ENCODE assay signal across 14 cellular contexts in the genomic region with DNA sequence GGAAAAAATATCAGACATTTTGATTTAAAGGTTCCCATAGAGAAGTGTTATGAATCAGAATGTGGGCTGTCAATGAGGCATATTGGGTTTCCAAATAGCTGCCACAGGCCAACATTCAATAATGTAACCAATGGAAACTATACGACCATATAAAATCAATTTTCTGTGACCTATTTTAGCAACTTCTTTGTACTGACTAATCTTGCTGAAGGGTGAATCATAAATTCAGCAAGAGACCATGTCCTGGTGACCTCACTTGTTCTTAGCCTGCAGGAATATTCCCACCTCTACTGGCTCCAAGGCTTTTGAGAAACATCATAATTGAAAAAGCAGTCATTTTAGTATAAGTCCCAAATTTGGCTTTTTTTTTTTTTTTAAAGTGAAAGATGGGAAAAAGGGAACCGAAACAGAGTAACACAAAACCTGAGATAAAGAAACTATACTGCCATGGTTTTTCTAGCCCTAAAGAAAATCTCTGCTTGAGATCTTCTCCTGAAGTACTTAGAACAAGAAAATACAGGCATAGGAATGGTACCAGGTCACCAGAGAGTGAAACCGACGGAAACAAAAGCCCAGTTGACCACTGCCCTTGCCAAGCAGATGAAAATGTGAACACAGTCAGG. TPM values are rescaled to one million over a fixed set of nuclear protein-coding genes. Genes with fewer than 3 reads are reported as not detected.
A peak's percentile ranks its signal among the peaks of the same experiment; 100 is the strongest.
DNase-seq lines count a peak whose midpoint lies in the region; ATAC-seq, FAIRE-seq and TF ChIP-seq lines count a peak whose summit lies in the region.
"Had no signal": no experiment of that assay in that cellular context is flagged by ENCODE, and none has a peak within 500 bp of the region (broad histone marks: within the 10 kb centered on the region; RNA-seq: fewer than 3 reads in every experiment).

No MANE protein-coding gene starts in this region.

- H3K36me3 ChIP-seq in colonic mucosa (no peaks in the 10 kb centered on the region), esophagus squamous epithelium (peaks cover 0 to 4% (median 0%) of the 10 kb centered on the region in 3 donors)

- ATAC-seq in HG03196 (IDR thresholded peaks at IDR 0.05; ENCODE audit: unreplicated experiment): no peak

- 69 to 77% methylated on average over 4 of the region's 4 CpGs for WGBS in esophagus squamous epithelium, 2 donors

- H3K27me3 ChIP-seq in colonic mucosa (no peaks in the 10 kb centered on the region), esophagus squamous epithelium (no peaks in the 10 kb centered on the region)

- TF ChIP-seq CTCF in fibroblast of pulmonary artery (IDR thresholded peaks at IDR 0.05; ENCODE audit: low read length, missing control alignments) (no peak), colonic mucosa (IDR thresholded peaks at IDR 0.05) (no peak), esophagus squamous epithelium (IDR thresholded peaks at IDR 0.05) (no peak)

- no peak overlapping the region for H3K27ac ChIP-seq in colonic mucosa
- no peak overlapping the region for H3K27ac ChIP-seq in esophagus squamous epithelium
- H3K27ac ChIP-seq: coronary artery, HL-60 had no signal

- intact Hi-C loops in colonic mucosa (cut with DNase I): no loop called here
- intact Hi-C loops in esophagus squamous epithelium (cut with DNase I): no loop called here

- H3K4me3 ChIP-seq in fibroblast of pulmonary artery (replicated peaks; ENCODE audit: low read depth, low read length) (no peak overlapping the region), colonic mucosa (no peak overlapping the region), esophagus squamous epithelium (no peak overlapping the region)
- H3K4me3 ChIP-seq: coronary artery had no signal

- no peaks in the 10 kb centered on the region for H3K4me1 ChIP-seq in colonic mucosa
- H3K4me1 ChIP-seq in esophagus squamous epithelium: peaks cover 0 to 15% (median 0%) of the 10 kb centered on the region in 3 donors

- no peaks in the 10 kb centered on the region for H3K9me3 ChIP-seq in colonic mucosa
- H3K9me3 ChIP-seq in esophagus squamous epithelium: no peaks in the 10 kb centered on the region

- no peak overlapping the region for H3K9ac ChIP-seq in colonic mucosa (ENCODE audit: low read depth in 2 of 2, low read length in 2 of 2)

- DNase-seq in GM04504 (ENCODE audit: low read depth): peak; percentile 16
- peak; percentile 41 for DNase-seq in H54 (ENCODE audit: insufficient read length, low spot score)
- DNase-seq in NAMALWA (ENCODE audit: low spot score): peak; percentile 19
- peak; percentile 29 for DNase-seq in fibroblast of pulmonary artery (ENCODE audit: low read depth)
- DNase-seq in colonic mucosa: no peak
- DNase-seq in activated T-cell treated with anti-CD3 and anti-CD28 coated beads, Interleukin-2, amount 50 U/mL, for 1 hour: no peak
- DNase-seq in esophagus squamous epithelium (lab: John Stamatoyannopoulos, UW): no peak
- DNase-seq: activated T-cell treated with anti-CD3 and anti-CD28 coated beads for 4 hours; DMS153; stimulated activated CD4-positive, alpha-beta T cell treated with anti-CD3 and anti-CD28 coated beads, Interleukin-4, amount 100 ng/mL, for 4 hours had no signal

- FAIRE-seq in H54 (lab: Jason Lieb, UNC): peak; percentile 91
- FAIRE-seq: islet of Langerhans had no signal

- no peak for TF ChIP-seq POLR2A in H54 (IDR thresholded peaks at IDR 0.05; ENCODE audit: low read depth, low read length)
- no peak for TF ChIP-seq POLR2A in esophagus squamous epithelium (IDR thresholded peaks at IDR 0.05)

RNA-seq across cellular contexts. Expression of a gene that starts 32.1 kb away (rescaled TPM):
- total RNA-seq in colonic mucosa (1 to 10 TPM; 5.7 to 8.3 TPM), esophagus squamous epithelium (10 to 100 TPM in 1 of 4 donors, 1 to 10 TPM in 3; 3.7 to 19.3 (median 6.7) TPM)

Comparison
In these comparisons a context has a peak if more than half of its experiments do, and no peak if none do; other contexts are left out.
1. DNase-seq: peak in GM04504 (single experiment), H54 (single experiment), NAMALWA (single experiment) and fibroblast of pulmonary artery (single experiment); none in colonic mucosa (single experiment), activated T-cell treated with anti-CD3 and anti-CD28 coated beads, Interleukin-2, amount 50 U/mL, for 1 hour (single experiment) and esophagus squamous epithelium (single experiment).